9 cellular contexts compared by ENCODE assay signal in the genomic region with DNA sequence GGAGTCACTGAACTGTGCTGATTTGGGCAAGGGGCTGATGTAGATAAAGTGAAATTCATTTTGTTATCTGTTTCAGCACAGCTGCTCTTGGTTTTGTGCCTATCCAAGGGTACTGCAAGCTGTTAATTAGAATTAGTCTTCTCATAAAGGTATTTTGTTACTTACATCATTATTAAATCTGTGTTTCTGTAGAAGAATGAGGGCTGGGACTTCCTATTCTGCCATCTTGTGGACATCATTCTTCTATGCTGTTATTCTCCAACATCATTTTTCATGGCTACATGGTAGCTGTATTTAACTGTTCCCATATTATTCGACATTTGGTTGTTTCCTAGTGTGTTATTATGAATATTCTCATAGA.
DNase-seq lines count a peak whose midpoint lies in the region; ATAC-seq, FAIRE-seq and TF ChIP-seq lines count a peak whose summit lies in the region.
"Had no signal": no experiment of that assay in that cellular context is flagged by ENCODE, and none has a peak within 500 bp of the region (broad histone marks: within the 10 kb centered on the region; RNA-seq: fewer than 3 reads in every experiment).

No MANE protein-coding gene starts in this region.

- CTCF ChIA-PET in HCT116 (lab: Charles Lee), result interaction anchor here (0.6 to 3.2 kb wide), 15 partner anchors 8 to 561 kb away, joined by 3 to 71 read pairs (median 7); partner anchors contain the start of gene CCDC71L

- no peaks in the 10 kb centered on the region for H3K27me3 Mint-ChIP-seq in astrocyte (ENCODE audit: low read depth, unreplicated experiment)
- peaks cover 0 to 1% (median 0%) of the 10 kb centered on the region in 5 donors for H3K27me3 Mint-ChIP-seq in naive thymus-derived CD8-positive, alpha-beta T cell

- no peak for TF ChIP-seq POLR2A in HCT116 (IDR thresholded peaks at IDR 0.05; ENCODE audit: borderline replicate concordance, extremely low read depth, insufficient read depth, insufficient read length)

- no peak overlapping the region for H3K27ac Mint-ChIP-seq in astrocyte (ENCODE audit: unreplicated experiment)
- H3K27ac Mint-ChIP-seq in naive thymus-derived CD8-positive, alpha-beta T cell, result peak overlapping the region in 1 of 10 donors; percentile 15

- peaks cover 7% of the 10 kb centered on the region for H3K9me3 Mint-ChIP-seq in astrocyte (ENCODE audit: unreplicated experiment)
- H3K9me3 Mint-ChIP-seq in naive thymus-derived CD8-positive, alpha-beta T cell, result peaks cover 0 to 10% (median 2%) of the 10 kb centered on the region in 9 donors

- H3K4me1 ChIP-seq in BE2C (peaks cover 4% of the 10 kb centered on the region), HCT116 (ENCODE audit: control insufficient read depth in 1 of 2, insufficient read depth in 2 of 2, low read length in 2 of 2) (peaks cover 0 to 12% of the 10 kb centered on the region in 2 experiments; a peak in 2 of 4 replicates), astrocyte (ENCODE audit: insufficient read depth, low read length) (peaks cover 6% of the 10 kb centered on the region), liver (ENCODE audit: control insufficient read depth in 4 of 4, insufficient read depth in 4 of 4, low read length in 3 of 4) (peaks cover 0 to 6% (median 4%) of the 10 kb centered on the region in 4 donors)

- H3K4me3 ChIP-seq in BE2C (ENCODE audit: low read depth, low read length), result no peak overlapping the region
- H3K4me3 ChIP-seq in HCT116 (replicated peaks in 1 of 2; ENCODE audit: low read depth in 1 of 2, low read length in 2 of 2), result 0 out of 4 replicates have a peak overlapping the region, but pooled peaks of 1 of the 2 experiments have one; percentile 17
- H3K4me3 ChIP-seq in astrocyte (ENCODE audit: insufficient read depth, low read depth, low read length), result no peak overlapping the region
- no peak overlapping the region for H3K4me3 ChIP-seq in liver (ENCODE audit: low read depth in 1 of 3, low read length in 3 of 3)

- TF ChIP-seq CTCF in BE2C (IDR thresholded peaks at IDR 0.05; ENCODE audit: low read depth, low read length), result peak; percentile 56
- TF ChIP-seq CTCF in HCT116 (IDR thresholded peaks at IDR 0.05 in 2 of 3, conservative IDR thresholded peaks at IDR 0.05 in 1 of 3; ENCODE audit: borderline replicate concordance in 1 of 3, insufficient read depth in 1 of 3, low read depth in 2 of 3, low read length in 2 of 3), result peak in 2 of 3 experiments; percentile 47 to 63; a peak in 3 of 6 replicates
- peak; percentile 52 for TF ChIP-seq CTCF in astrocyte (IDR thresholded peaks at IDR 0.05; ENCODE audit: insufficient read depth, low read depth, low read length)
- peak; percentile 34 for TF ChIP-seq CTCF in liver (IDR thresholded peaks at IDR 0.05; ENCODE audit: low read depth, low read length, missing input control)

- peak; percentile 67 for ATAC-seq in HCT116
- ATAC-seq in naive thymus-derived CD8-positive, alpha-beta T cell, result no peak

- H3K27me3 ChIP-seq in BE2C (no peaks in the 10 kb centered on the region), HCT116 (ENCODE audit: insufficient read depth, low read length) (no peaks in the 10 kb centered on the region), astrocyte (ENCODE audit: insufficient read depth, low read length) (no peaks in the 10 kb centered on the region), liver (ENCODE audit: control insufficient read depth in 4 of 4, insufficient read depth in 4 of 4, low read length in 3 of 4) (no peaks in the 10 kb centered on the region)

- no peaks in the 10 kb centered on the region for H3K9me2 ChIP-seq in HCT116 (ENCODE audit: insufficient read depth)

- H3K4me3 Mint-ChIP-seq in astrocyte (ENCODE audit: unreplicated experiment), result no peak overlapping the region
- no peak overlapping the region for H3K4me3 Mint-ChIP-seq in naive thymus-derived CD8-positive, alpha-beta T cell

- intact Hi-C loops in HCT116 (cut with micrococcal nuclease) (loop anchor here (5.0 kb wide), 1 partner anchor 275 kb away; no protein-coding TSS in a partner anchor), posterior cingulate gyrus (cut with DNase I) (loop anchor here (5.0 to 10.0 kb wide), 2 partner anchors 75 to 192 kb away; partner anchors contain the start of gene CCDC71L)

- RAD21 ChIA-PET in HCT116 (lab: Charles Lee; ENCODE audit: low non-redundant PET in 1 of 2, low total read pairs in 2 of 2, uncharacterized antibody in 2 of 2, unreplicated experiment in 2 of 2), result interaction anchor here (1.3 to 1.8 kb wide), 5 partner anchors 38 to 195 kb away, joined by 3 to 15 read pairs (median 4); partner anchors contain the start of gene CCDC71L (in 1 of the 2)

- H3K9ac ChIP-seq in HCT116 (ENCODE audit: low read length) (no peak overlapping the region), astrocyte (ENCODE audit: low read length) (no peak overlapping the region), liver (ENCODE audit: low read depth in 1 of 2, low read length in 2 of 2) (no peak overlapping the region)

- H3K79me2 ChIP-seq in HCT116 (ENCODE audit: insufficient read depth, low read length) (no peaks in the 10 kb centered on the region), astrocyte (ENCODE audit: insufficient read depth, low read length) (no peaks in the 10 kb centered on the region)

- TF ChIP-seq RAD21 in HCT116 (IDR thresholded peaks at IDR 0.05; ENCODE audit: low read depth) (peak; percentile 60), liver (IDR thresholded peaks at IDR 0.05) (peak; percentile 53 to 66)

- H3K27ac ChIP-seq in HCT116 (ENCODE audit: low read depth, low read length) (no peak overlapping the region; the same call in 1 of the 2 replicates), astrocyte (ENCODE audit: low read depth, low read length) (no peak overlapping the region), liver (ENCODE audit: low read depth in 1 of 2, low read length in 2 of 2) (peak overlapping the region in 1 of 2 donors; percentile 56)

- DNase-seq in BE2C (no peak), HCT116 (ENCODE audit: low read depth, low spot score) (no peak), astrocyte (ENCODE audit: low read depth) (peak; percentile 29), DMS153 treated with DMSO at 0.1 percent for 48 hours (lab: John Stamatoyannopoulos, UW; ENCODE audit: unreplicated experiment) (no peak), posterior cingulate gyrus (no peak), NCI-H1048 (lab: John Stamatoyannopoulos, UW) (no peak)
- DNase-seq in naive thymus-derived CD8-positive, alpha-beta T cell, result no peak
- DNase-seq: NCI-H2029 had no signal

- H2AFZ ChIP-seq in HCT116 (ENCODE audit: low read depth, low read length, poor library complexity, severe bottlenecking), result peak overlapping the region; percentile 86
- H2AFZ ChIP-seq in astrocyte (ENCODE audit: low read depth, low read length), result peak overlapping the region; percentile 60

- peaks cover 5% of the 10 kb centered on the region for H3K4me1 Mint-ChIP-seq in astrocyte (ENCODE audit: low read depth, unreplicated experiment)
- H3K4me1 Mint-ChIP-seq in naive thymus-derived CD8-positive, alpha-beta T cell, result peaks cover 1 to 12% (median 10%) of the 10 kb centered on the region in 4 donors

- H3K9me3 ChIP-seq in BE2C (no peaks in the 10 kb centered on the region), HCT116 (ENCODE audit: control insufficient read depth in 1 of 2, insufficient read depth in 1 of 2, low read depth in 1 of 2, low read length in 2 of 2) (no peaks in the 10 kb centered on the region), astrocyte (ENCODE audit: insufficient read depth, low read depth, low read length) (no peaks in the 10 kb centered on the region), liver (ENCODE audit: control insufficient read depth in 4 of 4, low read length in 3 of 4) (no peaks in the 10 kb centered on the region)

- H3K4me2 ChIP-seq in HCT116 (ENCODE audit: low read length) (peak overlapping the region; percentile 64), astrocyte (ENCODE audit: low read length) (peak overlapping the region; percentile 33)

- 81% methylated on average over 1 of the region's 1 CpG for WGBS in liver

- no peak for FAIRE-seq in astrocyte (lab: Jason Lieb, UNC)

- H3K36me3 Mint-ChIP-seq in astrocyte (ENCODE audit: low read depth, unreplicated experiment), result no peaks in the 10 kb centered on the region
- no peaks in the 10 kb centered on the region for H3K36me3 Mint-ChIP-seq in naive thymus-derived CD8-positive, alpha-beta T cell

- POLR2A ChIA-PET in HCT116 (lab: Charles Lee), result interaction anchor here (0.9 to 1.9 kb wide), 3 partner anchors 38 to 194 kb away, joined by 3 to 4 read pairs (median 3); no protein-coding TSS in a partner anchor
- POLR2A ChIA-PET in naive thymus-derived CD8-positive, alpha-beta T cell (lab: Charles Lee), result no interaction called here

- no peaks in the 10 kb centered on the region for H3K36me3 ChIP-seq in BE2C
- H3K36me3 ChIP-seq in HCT116 (ENCODE audit: control insufficient read depth in 1 of 2, insufficient read depth in 2 of 2, low read length in 2 of 2), result no peaks in the 10 kb centered on the region
- no peaks in the 10 kb centered on the region for H3K36me3 ChIP-seq in astrocyte (ENCODE audit: insufficient read depth, low read length)
- H3K36me3 ChIP-seq in liver (ENCODE audit: control insufficient read depth in 4 of 4, insufficient read depth in 3 of 4, low read depth in 1 of 4, low read length in 3 of 4), result no peaks in the 10 kb centered on the region

- H4K20me1 ChIP-seq in HCT116 (ENCODE audit: insufficient read depth), result no peaks in the 10 kb centered on the region
- H4K20me1 ChIP-seq in astrocyte (ENCODE audit: insufficient read depth, low read length), result no peaks in the 10 kb centered on the region

- BruUV-seq in HCT116 (replicated peaks; lab: Mats Ljungman, UMichigan), result no TSS peak

TF ChIP-seq in HCT116, 20 proteins besides CTCF, POLR2A, EP300 and RAD21:
- no peak for TF ChIP-seq YY1 (IDR thresholded peaks at IDR 0.05; ENCODE audit: extremely low read depth, insufficient replicate concordance, low read depth, low read length)
- TF ChIP-seq POLR2AphosphoS5 (IDR thresholded peaks at IDR 0.05; ENCODE audit: low read depth, low read length), result no peak
- TF ChIP-seq, protein P1, sequence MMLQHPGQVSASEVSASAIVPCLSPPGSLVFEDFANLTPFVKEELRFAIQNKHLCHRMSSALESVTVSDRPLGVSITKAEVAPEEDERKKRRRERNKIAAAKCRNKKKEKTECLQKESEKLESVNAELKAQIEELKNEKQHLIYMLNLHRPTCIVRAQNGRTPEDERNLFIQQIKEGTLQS (IDR thresholded peaks at IDR 0.05), result no peak
- TF ChIP-seq EGR1 (IDR thresholded peaks at IDR 0.05; ENCODE audit: low read depth), result no peak
- TF ChIP-seq CBX3 (IDR thresholded peaks at IDR 0.05; ENCODE audit: low read depth), result peak; percentile 56; the same call in 1 of the 2 replicates

TF ChIP-seq in liver, 16 proteins besides CTCF, POLR2A, EP300 and RAD21 (continues in another document):
- TF ChIP-seq SP1 (IDR thresholded peaks at IDR 0.05) (no peak), NR2F2 (IDR thresholded peaks at IDR 0.05) (no peak), TAF1 (conservative IDR thresholded peaks at IDR 0.05) (no peak), FOXA2 (IDR thresholded peaks at IDR 0.05) (no peak), EGR1 (IDR thresholded peaks at IDR 0.05; ENCODE audit: low read depth in 2 of 2) (no peak)
